Comparison of ENCODE assay signal across 20 cellular contexts in genomic region chr3:31539275-31539674, GRCh38. TPM values are rescaled to one million over a fixed set of nuclear protein-coding genes. Genes with fewer than 3 reads are reported as not detected.
A peak's percentile ranks its signal among the peaks of the same experiment; 100 is the strongest.
DNase-seq lines count a peak whose midpoint lies in the region; ATAC-seq, FAIRE-seq and TF ChIP-seq lines count a peak whose summit lies in the region.
"Had no signal": no experiment of that assay in that cellular context is flagged by ENCODE, and none has a peak within 500 bp of the region (broad histone marks: within the 10 kb centered on the region; RNA-seq: fewer than 3 reads in every experiment).

No MANE protein-coding gene starts in this region.

- no peak for TF ChIP-seq POLR2A in Peyer's patch (IDR thresholded peaks at IDR 0.05)

- peak overlapping the region; percentile 46 for H3K4me3 Mint-ChIP-seq in CD4-positive, alpha-beta T cell

- no peaks in the 10 kb centered on the region for H3K27me3 Mint-ChIP-seq in CD4-positive, alpha-beta T cell
- H3K27me3 Mint-ChIP-seq: B cell had no signal

- H3F3A ChIP-seq in SU-DHL-6 (ENCODE audit: insufficient read depth), result peaks cover 15% of the 10 kb centered on the region; the same call in 1 of the 2 replicates

- H3K9me3 ChIP-seq in CD4-positive, alpha-beta T cell (ENCODE audit: control insufficient read depth, low read length), result no peaks in the 10 kb centered on the region
- no peaks in the 10 kb centered on the region for H3K9me3 ChIP-seq in SU-DHL-6 (ENCODE audit: insufficient read depth, low read length)
- no peaks in the 10 kb centered on the region for H3K9me3 ChIP-seq in keratinocyte (ENCODE audit: control insufficient read depth, low read depth, low read length)
- no peaks in the 10 kb centered on the region for H3K9me3 ChIP-seq in lower lobe of right lung
- no peaks in the 10 kb centered on the region for H3K9me3 ChIP-seq in Peyer's patch
- H3K9me3 ChIP-seq: left lung, ovary, sigmoid colon had no signal

- ATAC-seq in CD4-positive, alpha-beta T cell (ENCODE audit: poor library complexity), result no peak
- ATAC-seq in lower lobe of right lung, result no peak
- no peak for ATAC-seq in omental fat pad (ENCODE audit: low FRiP score)
- ATAC-seq: left lung had no signal

- POLR2A ChIA-PET in CD4-positive, alpha-beta T cell (lab: Charles Lee), result interaction anchor here (0.9 kb wide), 1 partner anchor 223 kb away, joined by 4 read pairs; no protein-coding TSS in a partner anchor

- no peak overlapping the region for H3K9ac ChIP-seq in SU-DHL-6 (ENCODE audit: low read length)
- H3K9ac ChIP-seq in keratinocyte (ENCODE audit: control insufficient read depth, extremely low read depth, insufficient read depth, low read length), result no peak overlapping the region

- peak overlapping the region; percentile 64 for H3K27ac Mint-ChIP-seq in CD4-positive, alpha-beta T cell
- H3K27ac Mint-ChIP-seq: B cell had no signal

- H3K36me3 Mint-ChIP-seq in CD4-positive, alpha-beta T cell (ENCODE audit: low read depth), result peaks cover 33% of the 10 kb centered on the region

- CTCF ChIA-PET in CD4-positive, alpha-beta T cell (lab: Charles Lee), result interaction anchor here (1.5 to 1.9 kb wide), 2 partner anchors 12 to 78 kb away, joined by 3 to 5 read pairs; no protein-coding TSS in a partner anchor

- TF ChIP-seq CTCF in AG10803 (conservative IDR thresholded peaks at IDR 0.05; ENCODE audit: low read length), result no peak
- no peak for TF ChIP-seq CTCF in CD4-positive, alpha-beta T cell (IDR thresholded peaks at IDR 0.05)
- TF ChIP-seq CTCF in SU-DHL-6 (IDR thresholded peaks at IDR 0.05; ENCODE audit: insufficient read depth, low read length, poor library complexity, severe bottlenecking), result no peak
- TF ChIP-seq CTCF in keratinocyte (optimal IDR thresholded peaks at IDR 0.05 in 1 of 3, IDR thresholded peaks at IDR 0.05 in 1 of 3, conservative IDR thresholded peaks at IDR 0.05 in 1 of 3; ENCODE audit: extremely low read depth in 1 of 3, insufficient read depth in 2 of 3, low read length in 3 of 3), result no peak
- no peak for TF ChIP-seq CTCF in lower lobe of right lung (IDR thresholded peaks at IDR 0.05)
- no peak for TF ChIP-seq CTCF in Peyer's patch (IDR thresholded peaks at IDR 0.05)
- no peak for TF ChIP-seq CTCF in omental fat pad (IDR thresholded peaks at IDR 0.05)

- H3K27ac ChIP-seq in CD4-positive, alpha-beta T cell (ENCODE audit: low read depth, low read length), result no peak overlapping the region
- H3K27ac ChIP-seq in SU-DHL-6 (ENCODE audit: low read depth, low read length) (no peak overlapping the region), keratinocyte (ENCODE audit: control insufficient read depth, insufficient read depth, low read length) (no peak overlapping the region), lower lobe of right lung (no peak overlapping the region), Peyer's patch (no peak overlapping the region)
- H3K27ac ChIP-seq: left lung, ovary, PC-9, sigmoid colon had no signal

- H3K4me1 ChIP-seq in keratinocyte (ENCODE audit: control insufficient read depth, extremely low read depth, insufficient read depth, low read length) (peaks cover 19% of the 10 kb centered on the region), lower lobe of right lung (peaks cover 79% of the 10 kb centered on the region), Peyer's patch (peaks cover 0 to 48% (median 14%) of the 10 kb centered on the region in 4 donors)

- dilution Hi-C loops in keratinocyte (cut with MboI; ENCODE audit: extremely low pct_ligation_motif_present, low sequenced_read_pairs), result no loop called here

- H3K4me2 ChIP-seq in SU-DHL-6 (ENCODE audit: low read depth, low read length, poor library complexity, severe bottlenecking) (peak overlapping the region; percentile 87), keratinocyte (ENCODE audit: control insufficient read depth, extremely low read depth, insufficient read depth, low read depth, low read length) (peak overlapping the region; percentile 2)
- H3K4me2 ChIP-seq: PC-9 had no signal

- no peaks in the 10 kb centered on the region for H3K27me3 ChIP-seq in CD4-positive, alpha-beta T cell (ENCODE audit: control insufficient read depth, insufficient read depth, low read length)
- H3K27me3 ChIP-seq in SU-DHL-6 (ENCODE audit: low read length) (no peaks in the 10 kb centered on the region), keratinocyte (ENCODE audit: control insufficient read depth, extremely low read depth, insufficient read depth, low read length) (no peaks in the 10 kb centered on the region), lower lobe of right lung (ENCODE audit: low read depth) (no peaks in the 10 kb centered on the region), Peyer's patch (no peaks in the 10 kb centered on the region)
- H3K27me3 ChIP-seq: left lung, ovary, sigmoid colon had no signal

- intact Hi-C loops in CD4-positive, alpha-beta T cell (cut with DNase I, micrococcal nuclease), result loop anchor here (5.0 to 10.0 kb wide), 4 partner anchors 33 to 1146 kb away; partner anchors contain the start of gene CNOT10 (in 1 of the 2)
- intact Hi-C loops in lower lobe of right lung (cut with DNase I), result no loop called here

- no peaks in the 10 kb centered on the region for H3K9me1 ChIP-seq in keratinocyte (ENCODE audit: control insufficient read depth, extremely low read depth, insufficient read depth, low read length)

- FAIRE-seq in keratinocyte (lab: Jason Lieb, UNC), result no peak

- H3K9me2 ChIP-seq in SU-DHL-6 (replicated peaks; ENCODE audit: insufficient read depth, low read length), result no peaks in the 10 kb centered on the region

- peaks cover 7% of the 10 kb centered on the region; the same call in 1 of the 2 replicates for H3K36me3 ChIP-seq in SU-DHL-6 (ENCODE audit: low read length)
- no peaks in the 10 kb centered on the region for H3K36me3 ChIP-seq in keratinocyte (ENCODE audit: control insufficient read depth in 2 of 2, extremely low read depth in 1 of 2, insufficient read depth in 2 of 2, low read length in 2 of 2)
- H3K36me3 ChIP-seq in lower lobe of right lung, result no peaks in the 10 kb centered on the region
- H3K36me3 ChIP-seq in Peyer's patch, result no peaks in the 10 kb centered on the region
- H3K36me3 ChIP-seq: left lung, ovary, sigmoid colon had no signal

- H3K79me2 ChIP-seq in SU-DHL-6 (ENCODE audit: insufficient read depth, low read length) (peaks cover 100% of the 10 kb centered on the region), keratinocyte (ENCODE audit: control insufficient read depth, insufficient read depth, low read length) (peaks cover 100% of the 10 kb centered on the region)

- H4K20me1 ChIP-seq in SU-DHL-6 (ENCODE audit: low read depth, low read length) (peaks cover 56% of the 10 kb centered on the region), keratinocyte (ENCODE audit: control insufficient read depth, extremely low read depth, insufficient read depth, low read length) (peaks cover 1% of the 10 kb centered on the region)

- peaks cover 87% of the 10 kb centered on the region for H3K4me1 Mint-ChIP-seq in CD4-positive, alpha-beta T cell (ENCODE audit: low read depth)

- H3K4me3 ChIP-seq in AG10803 (ENCODE audit: low read length) (no peak overlapping the region), SU-DHL-6 (ENCODE audit: insufficient read depth, low read length, poor library complexity, severe bottlenecking) (no peak overlapping the region), keratinocyte (ENCODE audit: control insufficient read depth in 2 of 3, extremely low read depth in 1 of 3, insufficient read depth in 2 of 3, low read depth in 1 of 3, low read length in 3 of 3) (no peak overlapping the region), lower lobe of right lung (no peak overlapping the region), Peyer's patch (no peak overlapping the region)
- H3K4me3 ChIP-seq: left lung, ovary, PC-9, sigmoid colon had no signal

- no peak overlapping the region for H2AFZ ChIP-seq in SU-DHL-6 (ENCODE audit: low read depth, low read length, severe bottlenecking)
- H2AFZ ChIP-seq in keratinocyte (ENCODE audit: control insufficient read depth, low read length), result no peak overlapping the region
- H2AFZ ChIP-seq: PC-9 had no signal

- DNase-seq in AG10803 (ENCODE audit: low read depth) (peak; percentile 11), keratinocyte (ENCODE audit: low read depth, low spot score) (no peak), lower lobe of right lung (no peak), Peyer's patch (no peak), OCI-M1 (lab: John Stamatoyannopoulos, UW) (no peak), omental fat pad (ENCODE audit: low spot score) (no peak)
- no peak for DNase-seq in CD4-positive, alpha-beta T cell
- DNase-seq: activated T-cell treated with anti-CD3 and anti-CD28 coated beads, Interleukin-2, amount 50 U/mL, for 48 hours; erythroblast; Kasumi-1; left lung; NCI-H1105; NCI-H526 treated with DMSO at 0.1 percent for 48 hours; ovary; PC-9; sigmoid colon; stimulated activated CD4-positive, alpha-beta T cell treated with anti-CD3 and anti-CD28 coated beads, Interleukin-2, amount 100 ng/mL, for 24 hours; substantia nigra had no signal

- H3K9me3 Mint-ChIP-seq in CD4-positive, alpha-beta T cell, result no peaks in the 10 kb centered on the region

RNA-seq across cellular contexts. Expression of gene STT3B, which starts 6.5 kb away (rescaled TPM):
- total RNA-seq in CD4-positive, alpha-beta T cell, result 100 to 1,000 TPM; 111 to 113 TPM
- polyA plus RNA-seq in keratinocyte, result 66.7 to 129 TPM (median 95.0 TPM) in 3 replicates
- polyA plus RNA-seq in keratinocyte (2011; ENCODE audit: low read depth), result 42.6 TPM
- 37.8 and 78.8 TPM in 2 replicates for polyA plus RNA-seq in keratinocyte (2011; cell fraction: cytosol; rRNA removed)
- 74.8 and 101 TPM in 2 replicates for polyA plus RNA-seq in keratinocyte (2011; cell fraction: nucleus; rRNA removed)
- 58.8 and 70.9 TPM in 2 replicates for polyA plus RNA-seq in keratinocyte (2012; ENCODE audit: low replicate concordance)
- 42.6 to 165 TPM (median 103 TPM) in 3 replicates for polyA minus RNA-seq in keratinocyte
- polyA minus RNA-seq in keratinocyte (2011; cell fraction: cytosol; rRNA and poly(A)+ RNA removed), result 79.0 TPM
- 105 and 184 TPM in 2 replicates for polyA minus RNA-seq in keratinocyte (2011; cell fraction: nucleus; rRNA and poly(A)+ RNA removed)
- 106 TPM for total RNA-seq in lower lobe of right lung
- 100 to 1,000 TPM in 3 of 4 donors, 10 to 100 TPM in 1; 83.9 to 179 (median 144) TPM for total RNA-seq in Peyer's patch
- total RNA-seq in omental fat pad, result 100 to 1,000 TPM in 2 of 4 donors, 10 to 100 TPM in 2; 74.4 to 126 (median 97.5) TPM
